ENCODE assay signal across 8 cellular contexts in the genomic region with DNA sequence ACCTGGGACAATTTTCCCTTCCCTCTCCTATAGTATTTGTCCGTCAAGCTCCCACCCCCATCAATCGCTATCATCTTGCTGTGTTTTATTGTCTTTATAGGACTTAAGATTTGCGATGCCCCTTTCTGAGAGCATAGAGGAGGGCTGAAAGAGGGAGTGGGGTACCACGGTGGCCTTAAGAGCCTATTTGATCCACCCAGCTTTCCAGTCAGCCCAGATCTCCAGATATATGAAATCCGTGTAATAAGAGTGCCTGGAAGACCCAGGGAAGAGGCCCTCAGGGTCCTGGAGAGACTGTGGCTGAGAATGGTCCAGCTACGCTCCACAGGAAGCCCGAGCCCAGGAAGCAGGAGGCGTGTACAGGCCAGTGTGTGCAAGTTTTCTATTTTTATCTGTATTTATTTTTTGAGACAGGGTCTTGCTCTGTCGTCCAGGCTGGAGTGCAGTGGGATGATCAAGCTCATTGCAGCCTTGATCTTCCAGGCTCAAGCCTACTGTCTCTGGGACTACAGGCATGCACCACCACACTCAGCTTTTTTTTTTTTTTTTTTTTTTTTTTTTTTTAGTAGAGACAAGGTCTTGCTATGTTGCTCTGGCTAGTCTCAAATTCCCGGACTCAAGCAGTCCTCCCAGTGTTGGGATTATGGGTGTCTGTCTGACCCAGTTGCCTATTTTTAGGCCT. TPM values are rescaled to one million over a fixed set of nuclear protein-coding genes. Genes with fewer than 3 reads are reported as not detected.
DNase-seq lines count a peak whose midpoint lies in the region; ATAC-seq, FAIRE-seq and TF ChIP-seq lines count a peak whose summit lies in the region.

No MANE protein-coding gene starts in this region.

- no peak overlapping the region for H3K9ac ChIP-seq in HepG2 (ENCODE audit: insufficient read depth, low read depth, low read length)

- H3K36me3 Mint-ChIP-seq in activated T-cell treated with anti-CD3 and anti-CD28 coated beads, Interleukin-2, amount 50 U/mL, for 4 hours (ENCODE audit: insufficient read depth) = peaks cover 18% of the 10 kb centered on the region
- peaks cover 39% of the 10 kb centered on the region for H3K36me3 Mint-ChIP-seq in activated T-helper 2 cell treated with anti-CD3 and anti-CD28 coated beads, Interferon-gamma antibody, Interleukin-2, Interleukin-4, amounts not matched to agents 10 μg/mL and 5 μg/mL and 100 μg/mL, durations not matched to agents 14 hours and 24 hours and 36 hours (ENCODE audit: low read depth)

- intact Hi-C loops in activated T-helper 2 cell treated with anti-CD3 and anti-CD28 coated beads, Interferon-gamma antibody, Interleukin-2, Interleukin-4, amounts not matched to agents 10 μg/mL and 5 μg/mL and 100 μg/mL, durations not matched to agents 14 hours and 24 hours and 36 hours (cut with micrococcal nuclease) = no loop called here
- intact Hi-C loops in HepG2 (cut with micrococcal nuclease; ENCODE audit: unreplicated experiment) (no loop called here), thyroid gland (cut with DNase I) (no loop called here)

- WGBS in HepG2 (ENCODE audit: low lambda C conversion rate) = 89% methylated on average over 10 of the region's 10 CpGs
- 70 to 71% methylated on average over 10 of the region's 10 CpGs for WGBS in thyroid gland, 2 donors

- no peak for TF ChIP-seq CTCF in HepG2 (CRISPR knock-in tag; IDR thresholded peaks at IDR 0.05)
- no peak for TF ChIP-seq CTCF in thyroid gland (IDR thresholded peaks at IDR 0.05)

- ATAC-seq in activated T-cell treated with anti-CD3 and anti-CD28 coated beads, Interleukin-2, amount 50 U/mL, for 4 hours = no peak
- ATAC-seq in HepG2 = peak; percentile 3; the same call in 2 of the 3 replicates

- 0 out of 2 replicates have a peak, but pooled peaks cover 4% of the 10 kb centered on the region for H4K20me1 ChIP-seq in HepG2 (ENCODE audit: insufficient read depth, low read length)

- peak overlapping the region; percentile 64 for H3K27ac Mint-ChIP-seq in activated T-helper 2 cell treated with anti-CD3 and anti-CD28 coated beads, Interferon-gamma antibody, Interleukin-2, Interleukin-4, amounts not matched to agents 10 μg/mL and 5 μg/mL and 100 μg/mL, durations not matched to agents 14 hours and 24 hours and 36 hours

- no peak overlapping the region for H2AFZ ChIP-seq in HepG2 (ENCODE audit: low read length)

- H3K27ac ChIP-seq in HepG2 (ENCODE audit: extremely low read length, insufficient read depth, low read length) (no peak overlapping the region), thyroid gland (peak overlapping the region in 2 of 3 donors; percentile 82 to 85)

- no peaks in the 10 kb centered on the region for H3K9me3 Mint-ChIP-seq in activated T-cell treated with anti-CD3 and anti-CD28 coated beads, Interleukin-2, amount 50 U/mL, for 4 hours
- no peaks in the 10 kb centered on the region for H3K9me3 Mint-ChIP-seq in activated T-helper 2 cell treated with anti-CD3 and anti-CD28 coated beads, Interferon-gamma antibody, Interleukin-2, Interleukin-4, amounts not matched to agents 10 μg/mL and 5 μg/mL and 100 μg/mL, durations not matched to agents 14 hours and 24 hours and 36 hours

- FAIRE-seq in HepG2 (lab: Jason Lieb, UNC) = no peak
- FAIRE-seq in H54 (lab: Jason Lieb, UNC) = no peak

- no peaks in the 10 kb centered on the region for H3K27me3 Mint-ChIP-seq in activated T-cell treated with anti-CD3 and anti-CD28 coated beads, Interleukin-2, amount 50 U/mL, for 4 hours (ENCODE audit: low read depth)
- no peaks in the 10 kb centered on the region for H3K27me3 Mint-ChIP-seq in activated T-helper 2 cell treated with anti-CD3 and anti-CD28 coated beads, Interferon-gamma antibody, Interleukin-2, Interleukin-4, amounts not matched to agents 10 μg/mL and 5 μg/mL and 100 μg/mL, durations not matched to agents 14 hours and 24 hours and 36 hours (ENCODE audit: low read depth)

- no peak for TF ChIP-seq RAD21 in HepG2 (CRISPR knock-in tag; IDR thresholded peaks at IDR 0.05)

- H3K79me2 ChIP-seq in HepG2 (ENCODE audit: insufficient read depth, low read length) = peaks cover 25% of the 10 kb centered on the region

- TF ChIP-seq POLR2A in HepG2 (IDR thresholded peaks at IDR 0.05; ENCODE audit: insufficient read depth in 1 of 2, low read depth in 2 of 2, low read length in 2 of 2) (no peak), thyroid gland (IDR thresholded peaks at IDR 0.05) (no peak), H54 (IDR thresholded peaks at IDR 0.05; ENCODE audit: low read depth, low read length) (no peak)

- POLR2A ChIA-PET in HepG2 (lab: Yijun Ruan, JAX) = interaction anchor here (0.7 to 1.7 kb wide), 3 partner anchors 23 to 54 kb away, joined by 3 to 8 read pairs (median 4); partner anchors contain the start of gene CELSR3

- TF ChIP-seq EP300 in HepG2 (IDR thresholded peaks at IDR 0.05; ENCODE audit: low read depth in 2 of 2, low read length in 2 of 2) = no peak
- TF ChIP-seq EP300 in HepG2 (CRISPR knock-in tag; IDR thresholded peaks at IDR 0.05; ENCODE audit: borderline replicate concordance) = no peak

- H3K36me3 ChIP-seq in HepG2 (replicated peaks in 1 of 2; ENCODE audit: control insufficient read depth in 1 of 2, insufficient read depth in 2 of 2, low read length in 2 of 2) (peaks cover 22 to 57% of the 10 kb centered on the region in 2 experiments), thyroid gland (peaks cover 35 to 51% of the 10 kb centered on the region in 2 donors)

- H3K4me1 ChIP-seq in HepG2 (ENCODE audit: insufficient read depth, low read length) (peaks cover 26% of the 10 kb centered on the region), thyroid gland (peaks cover 22 to 27% of the 10 kb centered on the region in 2 donors)

- H3K4me3 ChIP-seq in HepG2 (replicated peaks in 1 of 3; ENCODE audit: insufficient read depth in 1 of 3, low read depth in 2 of 3, low read length in 3 of 3) (peak overlapping the region; percentile 82 to 97 (median 88); a peak in 4 of 6 replicates), thyroid gland (replicated peaks in 1 of 3) (no peak overlapping the region)

- DNase-seq in activated T-cell treated with anti-CD3 and anti-CD28 coated beads, Interleukin-2, amount 50 U/mL, for 4 hours = no peak
- DNase-seq in activated T-cell treated with anti-CD3 and anti-CD28 coated beads for 4 hours = no peak
- DNase-seq in activated T-helper 2 cell treated with anti-CD3 and anti-CD28 coated beads, Interferon-gamma antibody, Interleukin-2, Interleukin-4, amounts not matched to agents 10 μg/mL and 5 μg/mL and 100 μg/mL, durations not matched to agents 14 hours and 24 hours and 36 hours (ENCODE audit: low spot score) = no peak
- DNase-seq in HepG2 (ENCODE audit: low spot score) = no peak
- no peak for DNase-seq in thyroid gland
- DNase-seq in stimulated activated CD4-positive, alpha-beta T cell treated with anti-CD3 and anti-CD28 coated beads, Interleukin-1b, Interleukin-23, amount 100 ng/mL, for 48 hours = no peak
- DNase-seq in AG08395 (ENCODE audit: low spot score) = no peak
- no peak for DNase-seq in H54 (ENCODE audit: insufficient read length, low spot score)

- no TSS peak for BruUV-seq in HepG2 (replicated peaks; lab: Mats Ljungman, UMichigan)

- CTCF ChIA-PET in HepG2 (lab: Yijun Ruan, JAX; ENCODE audit: low intra/inter-chr PET ratio, low total read pairs) = interaction anchor here (1.1 kb wide), 1 partner anchor 23 kb away, joined by 4 read pairs; no protein-coding TSS in a partner anchor

- no peaks in the 10 kb centered on the region for H3K9me3 ChIP-seq in HepG2 (ENCODE audit: low read length)
- H3K9me3 ChIP-seq in thyroid gland = no peaks in the 10 kb centered on the region

- peaks cover 19% of the 10 kb centered on the region for H3K4me1 Mint-ChIP-seq in activated T-cell treated with anti-CD3 and anti-CD28 coated beads, Interleukin-2, amount 50 U/mL, for 4 hours (ENCODE audit: low read depth)
- H3K4me1 Mint-ChIP-seq in activated T-helper 2 cell treated with anti-CD3 and anti-CD28 coated beads, Interferon-gamma antibody, Interleukin-2, Interleukin-4, amounts not matched to agents 10 μg/mL and 5 μg/mL and 100 μg/mL, durations not matched to agents 14 hours and 24 hours and 36 hours (ENCODE audit: low read depth) = peaks cover 15% of the 10 kb centered on the region

- H3K4me3 Mint-ChIP-seq in activated T-cell treated with anti-CD3 and anti-CD28 coated beads, Interleukin-2, amount 50 U/mL, for 4 hours = peak overlapping the region; percentile 85
- H3K4me3 Mint-ChIP-seq in activated T-helper 2 cell treated with anti-CD3 and anti-CD28 coated beads, Interferon-gamma antibody, Interleukin-2, Interleukin-4, amounts not matched to agents 10 μg/mL and 5 μg/mL and 100 μg/mL, durations not matched to agents 14 hours and 24 hours and 36 hours (ENCODE audit: low read depth) = peak overlapping the region; percentile 95

- H3K4me2 ChIP-seq in HepG2 (ENCODE audit: low read depth, low read length) = peak overlapping the region; percentile 92

- no peaks in the 10 kb centered on the region; a peak in 2 of 5 replicates for H3K27me3 ChIP-seq in HepG2 (ENCODE audit: control insufficient read depth in 1 of 2, insufficient read depth in 2 of 2, low read length in 2 of 2)
- no peaks in the 10 kb centered on the region for H3K27me3 ChIP-seq in thyroid gland

- in situ Hi-C loops in HepG2 (cut with HindIII; ENCODE audit: extremely low pct_ligation_motif_present, low pct_unique_long_range_greater_than_20kb) = no loop called here

RNA-seq across cellular contexts. Expression of gene NCKIPSD, which starts 1.0 kb away (rescaled TPM):
- 10 to 100 TPM; 21.3 to 24.3 (median 22.0) TPM for total RNA-seq in activated T-cell treated with anti-CD3 and anti-CD28 coated beads, Interleukin-2, amount 50 U/mL, for 4 hours
- total RNA-seq in activated T-helper 2 cell treated with anti-CD3 and anti-CD28 coated beads, Interferon-gamma antibody, Interleukin-2, Interleukin-4, amounts not matched to agents 10 μg/mL and 5 μg/mL and 100 μg/mL, durations not matched to agents 14 hours and 24 hours and 36 hours = 49.8 and 51.4 TPM in 2 replicates
- total RNA-seq in HepG2 (2016; rRNA removed; fragmentation: Illumina TruSeq; extraction: Trizol) = 13.5 and 14.3 TPM in 2 replicates
- total RNA-seq in HepG2 (2016; cell fraction: cytosol; rRNA removed; fragmentation: Illumina TruSeq; extraction: Trizol; ENCODE audit: low read depth) = 4.8 and 5.0 TPM in 2 replicates
- total RNA-seq in HepG2 (2016; cell fraction: insoluble cytoplasmic fraction; rRNA removed; fragmentation: Illumina TruSeq; extraction: Trizol) = 13.6 and 14.6 TPM in 2 replicates
- total RNA-seq in HepG2 (2016; cell fraction: membrane; rRNA removed; fragmentation: Illumina TruSeq; extraction: Trizol) = 10.8 and 12.0 TPM in 2 replicates
- 12.7 and 17.2 TPM in 2 replicates for total RNA-seq in HepG2 (2016; cell fraction: nucleus; rRNA removed; fragmentation: Illumina TruSeq; extraction: Trizol)
- polyA plus RNA-seq in HepG2 (2011; rRNA removed) = 35.2 and 44.2 TPM in 2 replicates
- polyA plus RNA-seq in HepG2 (2011; cell fraction: cytosol; rRNA removed) = 25.4 and 38.7 TPM in 2 replicates
- 79.3 and 90.0 TPM in 2 replicates for polyA plus RNA-seq in HepG2 (2011; cell fraction: nucleus; rRNA removed)
- 14.1 and 18.5 TPM in 2 replicates for polyA plus RNA-seq in HepG2 (2012)
- polyA plus RNA-seq in HepG2 (2016; cell fraction: cytosol; fragmentation: Illumina TruSeq; extraction: Trizol; ENCODE audit: low read depth) = 6.3 and 6.6 TPM in 2 replicates
- 15.7 and 21.1 TPM in 2 replicates for polyA plus RNA-seq in HepG2 (2016; cell fraction: insoluble cytoplasmic fraction; fragmentation: Illumina TruSeq; extraction: Trizol; ENCODE audit: low read depth)
- 10.6 and 11.9 TPM in 2 replicates for polyA plus RNA-seq in HepG2 (2016; cell fraction: membrane; fragmentation: Illumina TruSeq; extraction: Trizol; ENCODE audit: low read depth)
- polyA plus RNA-seq in HepG2 (2016; cell fraction: nucleus; fragmentation: Illumina TruSeq; extraction: Trizol; ENCODE audit: insufficient read depth, low read depth) = 26.0 and 26.3 TPM in 2 replicates
- polyA minus RNA-seq in HepG2 (2011; rRNA and poly(A)+ RNA removed; ENCODE audit: low replicate concordance) = 68.5 and 115 TPM in 2 replicates
- 20.6 and 27.4 TPM in 2 replicates for polyA minus RNA-seq in HepG2 (2011; cell fraction: cytosol; rRNA and poly(A)+ RNA removed)
- polyA minus RNA-seq in HepG2 (2011; cell fraction: nucleus; rRNA and poly(A)+ RNA removed) = 27.7 and 30.7 TPM in 2 replicates
- total RNA-seq in thyroid gland = 10 to 100 TPM; 21.6 to 32.2 (median 31.7) TPM

RNA-seq across cellular contexts. Expression of gene CELSR3, which starts 24.0 kb away (rescaled TPM):
- 10 to 100 TPM; 11.0 to 15.0 (median 12.3) TPM for total RNA-seq in activated T-cell treated with anti-CD3 and anti-CD28 coated beads, Interleukin-2, amount 50 U/mL, for 4 hours
- total RNA-seq in activated T-helper 2 cell treated with anti-CD3 and anti-CD28 coated beads, Interferon-gamma antibody, Interleukin-2, Interleukin-4, amounts not matched to agents 10 μg/mL and 5 μg/mL and 100 μg/mL, durations not matched to agents 14 hours and 24 hours and 36 hours = 16.0 and 16.5 TPM in 2 replicates
- total RNA-seq in HepG2 (2016; rRNA removed; fragmentation: Illumina TruSeq; extraction: Trizol) (3.2 and 5.4 TPM in 2 replicates), thyroid gland (1 to 10 TPM in 2 of 4 donors, under 1 TPM in 2; 0.54 to 1.7 (median 1.0) TPM)
- 0.35 and 0.51 TPM in 2 replicates for total RNA-seq in HepG2 (2016; cell fraction: cytosol; rRNA removed; fragmentation: Illumina TruSeq; extraction: Trizol; ENCODE audit: low read depth)
- 2.7 and 5.4 TPM in 2 replicates for total RNA-seq in HepG2 (2016; cell fraction: insoluble cytoplasmic fraction; rRNA removed; fragmentation: Illumina TruSeq; extraction: Trizol)
- total RNA-seq in HepG2 (2016; cell fraction: membrane; rRNA removed; fragmentation: Illumina TruSeq; extraction: Trizol) = 1.1 and 1.2 TPM in 2 replicates
- total RNA-seq in HepG2 (2016; cell fraction: nucleus; rRNA removed; fragmentation: Illumina TruSeq; extraction: Trizol) = 7.5 and 9.6 TPM in 2 replicates
- polyA plus RNA-seq in HepG2 (2011; rRNA removed) = 6.7 and 8.3 TPM in 2 replicates
- 4.1 and 5.0 TPM in 2 replicates for polyA plus RNA-seq in HepG2 (2011; cell fraction: cytosol; rRNA removed)
- polyA plus RNA-seq in HepG2 (2011; cell fraction: nucleus; rRNA removed) = 54.2 and 80.2 TPM in 2 replicates
- polyA plus RNA-seq in HepG2 (2012) = 8.0 and 10.5 TPM in 2 replicates
- 0.34 and 0.35 TPM in 2 replicates for polyA plus RNA-seq in HepG2 (2016; cell fraction: cytosol; fragmentation: Illumina TruSeq; extraction: Trizol; ENCODE audit: low read depth)
- polyA plus RNA-seq in HepG2 (2016; cell fraction: insoluble cytoplasmic fraction; fragmentation: Illumina TruSeq; extraction: Trizol; ENCODE audit: low read depth) = 2.4 and 3.0 TPM in 2 replicates
- polyA plus RNA-seq in HepG2 (2016; cell fraction: membrane; fragmentation: Illumina TruSeq; extraction: Trizol; ENCODE audit: low read depth) = 0.61 and 0.63 TPM in 2 replicates
- 27.4 and 28.0 TPM in 2 replicates for polyA plus RNA-seq in HepG2 (2016; cell fraction: nucleus; fragmentation: Illumina TruSeq; extraction: Trizol; ENCODE audit: insufficient read depth, low read depth)
- 6.7 and 18.0 TPM in 2 replicates for polyA minus RNA-seq in HepG2 (2011; rRNA and poly(A)+ RNA removed; ENCODE audit: low replicate concordance)
- 6.9 and 7.0 TPM in 2 replicates for polyA minus RNA-seq in HepG2 (2011; cell fraction: cytosol; rRNA and poly(A)+ RNA removed)
- polyA minus RNA-seq in HepG2 (2011; cell fraction: nucleus; rRNA and poly(A)+ RNA removed) = 18.9 and 19.6 TPM in 2 replicates

RNA-seq across cellular contexts. Expression of gene IP6K2, which starts 30.3 kb away (rescaled TPM):
- total RNA-seq in activated T-cell treated with anti-CD3 and anti-CD28 coated beads, Interleukin-2, amount 50 U/mL, for 4 hours = 10 to 100 TPM; 39.9 to 45.9 (median 45.8) TPM
- 65.4 and 68.2 TPM in 2 replicates for total RNA-seq in activated T-helper 2 cell treated with anti-CD3 and anti-CD28 coated beads, Interferon-gamma antibody, Interleukin-2, Interleukin-4, amounts not matched to agents 10 μg/mL and 5 μg/mL and 100 μg/mL, durations not matched to agents 14 hours and 24 hours and 36 hours
- total RNA-seq in HepG2 (2016; rRNA removed; fragmentation: Illumina TruSeq; extraction: Trizol) (65.5 and 85.5 TPM in 2 replicates), thyroid gland (100 to 1,000 TPM in 2 of 4 donors, 10 to 100 TPM in 2; 64.3 to 145 (median 93.0) TPM)
- 19.4 and 21.6 TPM in 2 replicates for total RNA-seq in HepG2 (2016; cell fraction: cytosol; rRNA removed; fragmentation: Illumina TruSeq; extraction: Trizol; ENCODE audit: low read depth)
- 63.7 and 86.9 TPM in 2 replicates for total RNA-seq in HepG2 (2016; cell fraction: insoluble cytoplasmic fraction; rRNA removed; fragmentation: Illumina TruSeq; extraction: Trizol)
- total RNA-seq in HepG2 (2016; cell fraction: membrane; rRNA removed; fragmentation: Illumina TruSeq; extraction: Trizol) = 32.1 and 38.0 TPM in 2 replicates
- total RNA-seq in HepG2 (2016; cell fraction: nucleus; rRNA removed; fragmentation: Illumina TruSeq; extraction: Trizol) = 100 and 109 TPM in 2 replicates
- polyA plus RNA-seq in HepG2 (2011; rRNA removed) = 112 and 115 TPM in 2 replicates
- 66.7 and 84.4 TPM in 2 replicates for polyA plus RNA-seq in HepG2 (2011; cell fraction: cytosol; rRNA removed)
- polyA plus RNA-seq in HepG2 (2011; cell fraction: nucleus; rRNA removed) = 480 and 513 TPM in 2 replicates
- polyA plus RNA-seq in HepG2 (2012) = 77.2 and 80.7 TPM in 2 replicates
- 16.4 and 20.0 TPM in 2 replicates for polyA plus RNA-seq in HepG2 (2016; cell fraction: cytosol; fragmentation: Illumina TruSeq; extraction: Trizol; ENCODE audit: low read depth)
- 82.8 and 83.9 TPM in 2 replicates for polyA plus RNA-seq in HepG2 (2016; cell fraction: insoluble cytoplasmic fraction; fragmentation: Illumina TruSeq; extraction: Trizol; ENCODE audit: low read depth)
- 26.4 and 27.7 TPM in 2 replicates for polyA plus RNA-seq in HepG2 (2016; cell fraction: membrane; fragmentation: Illumina TruSeq; extraction: Trizol; ENCODE audit: low read depth)
- 260 and 268 TPM in 2 replicates for polyA plus RNA-seq in HepG2 (2016; cell fraction: nucleus; fragmentation: Illumina TruSeq; extraction: Trizol; ENCODE audit: insufficient read depth, low read depth)
- polyA minus RNA-seq in HepG2 (2011; rRNA and poly(A)+ RNA removed; ENCODE audit: low replicate concordance) = 71.8 and 84.4 TPM in 2 replicates
- 23.0 and 26.6 TPM in 2 replicates for polyA minus RNA-seq in HepG2 (2011; cell fraction: cytosol; rRNA and poly(A)+ RNA removed)
- polyA minus RNA-seq in HepG2 (2011; cell fraction: nucleus; rRNA and poly(A)+ RNA removed) = 87.8 and 89.9 TPM in 2 replicates

RNA-seq across cellular contexts. Expression of gene SLC26A6, which starts 51.4 kb away (rescaled TPM):
- 10 to 100 TPM; 14.4 to 17.5 (median 17.2) TPM for total RNA-seq in activated T-cell treated with anti-CD3 and anti-CD28 coated beads, Interleukin-2, amount 50 U/mL, for 4 hours
- total RNA-seq in activated T-helper 2 cell treated with anti-CD3 and anti-CD28 coated beads, Interferon-gamma antibody, Interleukin-2, Interleukin-4, amounts not matched to agents 10 μg/mL and 5 μg/mL and 100 μg/mL, durations not matched to agents 14 hours and 24 hours and 36 hours = 85.1 and 89.6 TPM in 2 replicates
- total RNA-seq in HepG2 (2016; rRNA removed; fragmentation: Illumina TruSeq; extraction: Trizol) = 10.3 and 40.7 TPM in 2 replicates
- 8.0 and 8.2 TPM in 2 replicates for total RNA-seq in HepG2 (2016; cell fraction: cytosol; rRNA removed; fragmentation: Illumina TruSeq; extraction: Trizol; ENCODE audit: low read depth)
- 9.6 and 38.5 TPM in 2 replicates for total RNA-seq in HepG2 (2016; cell fraction: insoluble cytoplasmic fraction; rRNA removed; fragmentation: Illumina TruSeq; extraction: Trizol)
- 8.3 and 9.4 TPM in 2 replicates for total RNA-seq in HepG2 (2016; cell fraction: membrane; rRNA removed; fragmentation: Illumina TruSeq; extraction: Trizol)
- total RNA-seq in HepG2 (2016; cell fraction: nucleus; rRNA removed; fragmentation: Illumina TruSeq; extraction: Trizol) = 50.7 and 62.0 TPM in 2 replicates
- 184 and 298 TPM in 2 replicates for polyA plus RNA-seq in HepG2 (2011; rRNA removed)
- polyA plus RNA-seq in HepG2 (2011; cell fraction: cytosol; rRNA removed) = 90.8 and 93.6 TPM in 2 replicates
- 3,075 and 3,281 TPM in 2 replicates for polyA plus RNA-seq in HepG2 (2011; cell fraction: nucleus; rRNA removed)
- 163 and 233 TPM in 2 replicates for polyA plus RNA-seq in HepG2 (2012)
- polyA plus RNA-seq in HepG2 (2016; cell fraction: cytosol; fragmentation: Illumina TruSeq; extraction: Trizol; ENCODE audit: low read depth) = 3.5 and 4.6 TPM in 2 replicates
- 6.7 and 9.8 TPM in 2 replicates for polyA plus RNA-seq in HepG2 (2016; cell fraction: insoluble cytoplasmic fraction; fragmentation: Illumina TruSeq; extraction: Trizol; ENCODE audit: low read depth)
- 4.9 and 6.2 TPM in 2 replicates for polyA plus RNA-seq in HepG2 (2016; cell fraction: membrane; fragmentation: Illumina TruSeq; extraction: Trizol; ENCODE audit: low read depth)
- polyA plus RNA-seq in HepG2 (2016; cell fraction: nucleus; fragmentation: Illumina TruSeq; extraction: Trizol; ENCODE audit: insufficient read depth, low read depth) = 133 and 147 TPM in 2 replicates
- 56.2 and 422 TPM in 2 replicates for polyA minus RNA-seq in HepG2 (2011; rRNA and poly(A)+ RNA removed; ENCODE audit: low replicate concordance)
- polyA minus RNA-seq in HepG2 (2011; cell fraction: cytosol; rRNA and poly(A)+ RNA removed) = 79.8 and 100 TPM in 2 replicates
- 459 and 526 TPM in 2 replicates for polyA minus RNA-seq in HepG2 (2011; cell fraction: nucleus; rRNA and poly(A)+ RNA removed)
- total RNA-seq in thyroid gland = 10 to 100 TPM in 2 of 4 donors, 1 to 10 TPM in 2; 7.5 to 19.1 (median 11.4) TPM

Comparison
In these comparisons a context has a peak if more than half of its experiments do, and no peak if none do; other contexts are left out.
1. H3K4me3 ChIP-seq: peak in HepG2 (3 of 3); none in thyroid gland (0 of 3).